ENCODE assay signal across 22 cellular contexts in the genomic region with DNA sequence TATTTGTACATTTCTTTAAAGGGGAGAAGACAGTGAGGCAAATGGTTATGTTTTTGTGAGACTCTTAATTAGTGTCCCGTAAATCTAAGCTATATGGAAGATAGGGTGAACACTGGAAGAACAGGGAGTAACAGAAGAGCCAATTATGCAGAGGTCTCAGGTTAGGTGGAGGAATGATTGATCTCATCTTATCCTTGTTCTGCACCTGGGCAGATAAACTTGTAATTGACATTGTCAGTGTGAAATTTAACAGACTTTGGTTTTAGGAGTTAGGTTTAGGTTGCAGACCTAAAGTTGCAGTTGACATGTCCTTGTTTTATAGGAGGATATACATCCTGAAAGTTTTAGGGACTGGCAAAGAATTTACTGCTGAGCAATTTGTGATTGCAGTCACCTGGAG. TPM values are rescaled to one million over a fixed set of nuclear protein-coding genes. Genes with fewer than 3 reads are reported as not detected.
DNase-seq lines count a peak whose midpoint lies in the region; ATAC-seq, FAIRE-seq and TF ChIP-seq lines count a peak whose summit lies in the region.
"Had no signal": no experiment of that assay in that cellular context is flagged by ENCODE, and none has a peak within 500 bp of the region (broad histone marks: within the 10 kb centered on the region; RNA-seq: fewer than 3 reads in every experiment).

No MANE protein-coding gene starts in this region.

- peak overlapping the region; percentile 70 for H3K27ac Mint-ChIP-seq in activated naive CD4-positive, alpha-beta T cell treated with anti-CD3 and anti-CD28 coated beads, Interleukin-2, amount 10 ng/mL, durations not matched to agents 7 days and 5 days
- peak overlapping the region; percentile 83 to 86 for H3K27ac Mint-ChIP-seq in T-cell
- no peak overlapping the region for H3K27ac Mint-ChIP-seq in astrocyte (ENCODE audit: unreplicated experiment)
- peak overlapping the region; percentile 21 for H3K27ac Mint-ChIP-seq in stimulated activated memory B cell treated with anti-CD40 and anti-IgM and Interleukin-4, amounts not matched to agents 10 μg/mL and 1 μg/mL and 100 μg/mL, for 72 hours
- H3K27ac Mint-ChIP-seq: activated B cell treated with CpG ODN at 0.5 μM for 24 hours, endodermal cell, nephron progenitor cell, progenitor cell of endocrine pancreas had no signal

- no peaks in the 10 kb centered on the region for H3K27me3 Mint-ChIP-seq in activated naive CD4-positive, alpha-beta T cell treated with anti-CD3 and anti-CD28 coated beads, Interleukin-2, amount 10 ng/mL, durations not matched to agents 7 days and 5 days
- H3K27me3 Mint-ChIP-seq in T-cell: no peaks in the 10 kb centered on the region
- H3K27me3 Mint-ChIP-seq in astrocyte (ENCODE audit: low read depth, unreplicated experiment): no peaks in the 10 kb centered on the region
- H3K27me3 Mint-ChIP-seq in stimulated activated memory B cell treated with anti-CD40 and anti-IgM and Interleukin-4, amounts not matched to agents 10 μg/mL and 1 μg/mL and 100 μg/mL, for 72 hours: no peaks in the 10 kb centered on the region
- H3K27me3 Mint-ChIP-seq: activated B cell treated with CpG ODN at 0.5 μM for 24 hours had no signal

- H3K36me3 Mint-ChIP-seq in activated naive CD4-positive, alpha-beta T cell treated with anti-CD3 and anti-CD28 coated beads, Interleukin-2, amount 10 ng/mL, durations not matched to agents 7 days and 5 days: peaks cover 27% of the 10 kb centered on the region
- H3K36me3 Mint-ChIP-seq in T-cell (peaks cover 2% of the 10 kb centered on the region), astrocyte (ENCODE audit: low read depth, unreplicated experiment) (peaks cover 5% of the 10 kb centered on the region)
- peaks cover 8% of the 10 kb centered on the region for H3K36me3 Mint-ChIP-seq in stimulated activated memory B cell treated with anti-CD40 and anti-IgM and Interleukin-4, amounts not matched to agents 10 μg/mL and 1 μg/mL and 100 μg/mL, for 72 hours

- CTCF ChIA-PET in activated naive CD4-positive, alpha-beta T cell treated with anti-CD3 and anti-CD28 coated beads, Interleukin-2, amount 10 ng/mL, durations not matched to agents 7 days and 5 days (lab: Charles Lee): interaction anchor here (1.0 to 10.0 kb wide), 4 partner anchors 10 to 97 kb away, joined by 5 to 106 read pairs (median 12); a partner anchor contains a TSS
- CTCF ChIA-PET in T-cell (lab: Charles Lee): interaction anchor here in 1 of 2 donors (1.1 kb wide), 1 partner anchor 97 kb away, joined by 3 read pairs; no protein-coding TSS in a partner anchor

- H3K27me3 ChIP-seq in astrocyte (ENCODE audit: insufficient read depth, low read length) (no peaks in the 10 kb centered on the region), MG63 (no peaks in the 10 kb centered on the region)

- FAIRE-seq in astrocyte (lab: Jason Lieb, UNC): no peak
- FAIRE-seq: colon had no signal

- H3K4me2 ChIP-seq in astrocyte (ENCODE audit: low read length): no peak overlapping the region
- H3K4me2 ChIP-seq: KMS-11, PC-9 had no signal

- no peak overlapping the region for H3K9ac ChIP-seq in astrocyte (ENCODE audit: low read length)
- H3K9ac ChIP-seq: KMS-11 had no signal

- no peaks in the 10 kb centered on the region for H3K9me3 ChIP-seq in astrocyte (ENCODE audit: insufficient read depth, low read depth, low read length)
- H3K9me3 ChIP-seq in MG63: no peaks in the 10 kb centered on the region
- H3K9me3 ChIP-seq: HAP-1 had no signal

- H3K4me1 ChIP-seq in astrocyte (ENCODE audit: insufficient read depth, low read length): peaks cover 53% of the 10 kb centered on the region

- H3K4me3 ChIP-seq in astrocyte (ENCODE audit: insufficient read depth, low read depth, low read length) (no peak overlapping the region), MG63 (no peak overlapping the region)
- H3K4me3 ChIP-seq: HAP-1, PC-9 had no signal

- no peak for TF ChIP-seq CTCF in astrocyte (IDR thresholded peaks at IDR 0.05; ENCODE audit: insufficient read depth, low read depth, low read length)

- H2AFZ ChIP-seq in astrocyte (ENCODE audit: low read depth, low read length): no peak overlapping the region
- H2AFZ ChIP-seq: PC-9 had no signal

- H3K36me3 ChIP-seq in astrocyte (ENCODE audit: insufficient read depth, low read length) (no peaks in the 10 kb centered on the region), MG63 (peaks cover 4% of the 10 kb centered on the region)
- H3K36me3 ChIP-seq: HAP-1 had no signal

- no peak overlapping the region for H3K27ac ChIP-seq in astrocyte (ENCODE audit: low read depth, low read length)
- H3K27ac ChIP-seq: KMS-11, PC-9 had no signal

- ATAC-seq in T-cell (replicated peaks in 1 of 4) (no peak), left cardiac atrium (no peak), Right ventricle myocardium inferior (no peak)
- ATAC-seq in stimulated activated memory B cell treated with anti-CD40 and anti-IgM and Interleukin-4, amounts not matched to agents 10 μg/mL and 1 μg/mL and 100 μg/mL, for 72 hours: no peak

- H3K79me2 ChIP-seq in astrocyte (ENCODE audit: insufficient read depth, low read length): peaks cover 27% of the 10 kb centered on the region

- POLR2A ChIA-PET in T-cell (lab: Charles Lee): interaction anchor here in 1 of 2 donors (0.7 kb wide), 2 partner anchors 20 to 1998 kb away, joined by 3 to 4 read pairs; no protein-coding TSS in a partner anchor

- H4K20me1 ChIP-seq in astrocyte (ENCODE audit: insufficient read depth, low read length): peaks cover 11% of the 10 kb centered on the region

- H3K4me3 Mint-ChIP-seq in activated naive CD4-positive, alpha-beta T cell treated with anti-CD3 and anti-CD28 coated beads, Interleukin-2, amount 10 ng/mL, durations not matched to agents 7 days and 5 days: no peak overlapping the region
- peak overlapping the region in 1 of 3 donors; percentile 97 for H3K4me3 Mint-ChIP-seq in T-cell
- peak overlapping the region; percentile 50 for H3K4me3 Mint-ChIP-seq in astrocyte (ENCODE audit: unreplicated experiment)
- H3K4me3 Mint-ChIP-seq in stimulated activated memory B cell treated with anti-CD40 and anti-IgM and Interleukin-4, amounts not matched to agents 10 μg/mL and 1 μg/mL and 100 μg/mL, for 72 hours: no peak overlapping the region
- H3K4me3 Mint-ChIP-seq: activated B cell treated with CpG ODN at 0.5 μM for 24 hours, endodermal cell, nephron progenitor cell had no signal

- H3K9me3 Mint-ChIP-seq in activated naive CD4-positive, alpha-beta T cell treated with anti-CD3 and anti-CD28 coated beads, Interleukin-2, amount 10 ng/mL, durations not matched to agents 7 days and 5 days: no peaks in the 10 kb centered on the region
- H3K9me3 Mint-ChIP-seq in T-cell: no peaks in the 10 kb centered on the region
- H3K9me3 Mint-ChIP-seq in astrocyte (ENCODE audit: unreplicated experiment): peaks cover 7% of the 10 kb centered on the region
- no peaks in the 10 kb centered on the region for H3K9me3 Mint-ChIP-seq in stimulated activated memory B cell treated with anti-CD40 and anti-IgM and Interleukin-4, amounts not matched to agents 10 μg/mL and 1 μg/mL and 100 μg/mL, for 72 hours
- H3K9me3 Mint-ChIP-seq: activated B cell treated with CpG ODN at 0.5 μM for 24 hours had no signal

- intact Hi-C loops in left cardiac atrium (cut with DNase I) (loop anchor here in 1 of 2 donors (5.0 kb wide), 1 partner anchor 35 kb away; a partner anchor contains a TSS), Right ventricle myocardium inferior (cut with DNase I) (no loop called here)

- H3K4me1 Mint-ChIP-seq in activated naive CD4-positive, alpha-beta T cell treated with anti-CD3 and anti-CD28 coated beads, Interleukin-2, amount 10 ng/mL, durations not matched to agents 7 days and 5 days: peaks cover 76% of the 10 kb centered on the region
- H3K4me1 Mint-ChIP-seq in T-cell: peaks cover 76 to 82% (median 79%) of the 10 kb centered on the region in 3 donors
- peaks cover 24% of the 10 kb centered on the region for H3K4me1 Mint-ChIP-seq in astrocyte (ENCODE audit: low read depth, unreplicated experiment)
- H3K4me1 Mint-ChIP-seq in stimulated activated memory B cell treated with anti-CD40 and anti-IgM and Interleukin-4, amounts not matched to agents 10 μg/mL and 1 μg/mL and 100 μg/mL, for 72 hours: peaks cover 81% of the 10 kb centered on the region

- no peak for DNase-seq in activated naive CD4-positive, alpha-beta T cell treated with anti-CD3 and anti-CD28 coated beads, Interleukin-2, amount 10 ng/mL, durations not matched to agents 7 days and 5 days
- DNase-seq in activated naive CD4-positive, alpha-beta T cell (lab: John Stamatoyannopoulos, UW): no peak
- no peak for DNase-seq in T-cell
- no peak for DNase-seq in astrocyte (ENCODE audit: low read depth)
- no peak for DNase-seq in MG63
- DNase-seq in left cardiac atrium: no peak
- DNase-seq in Right ventricle myocardium inferior (ENCODE audit: missing footprints): no peak
- DNase-seq: activated B cell treated with CpG ODN at 0.5 μM for 24 hours; COR-L47; endodermal cell; NCI-H1694 treated with DMSO at 0.1 percent for 48 hours; NCI-H2227 treated with DMSO at 0.1 percent for 48 hours; NCI-H774; nephron progenitor cell; PC-9; stimulated activated naive CD4-positive, alpha-beta T cell; trophoblast cell had no signal

RNA-seq across cellular contexts. Expression of a gene that starts 3.1 kb away (rescaled TPM):
- total RNA-seq in T-cell: 10 to 100 TPM; 49.8 to 99.9 (median 88.3) TPM
- 103 and 105 TPM in 2 replicates for total RNA-seq in astrocyte
- total RNA-seq in MG63 (2014; rRNA removed; shearing (Covaris generic); ENCODE audit: low replicate concordance): 37.4 and 100 TPM in 2 replicates
- total RNA-seq in left cardiac atrium: 10 to 100 TPM; 45.9 to 51.7 TPM
- 120 TPM for total RNA-seq in Right ventricle myocardium inferior

RNA-seq across cellular contexts. Expression of a gene that starts 3.5 kb away (rescaled TPM):
- total RNA-seq in T-cell (10 to 100 TPM; 63.4 to 78.1 (median 73.4) TPM), astrocyte (8.9 and 9.1 TPM in 2 replicates), left cardiac atrium (10 to 100 TPM; 11.8 to 17.4 TPM), Right ventricle myocardium inferior (8.7 TPM)
- 7.9 and 16.2 TPM in 2 replicates for total RNA-seq in MG63 (2014; rRNA removed; shearing (Covaris generic); ENCODE audit: low replicate concordance)

RNA-seq across cellular contexts. Expression of a gene that starts 16.6 kb away (rescaled TPM):
- total RNA-seq in T-cell (1 to 10 TPM in 3 of 5 donors, under 1 TPM in 1, not detected in 1; 0.54 to 2.9 (median 2.1) TPM), astrocyte (0.25 and 0.36 TPM in 2 replicates), left cardiac atrium (under 1 TPM in 1 of 2 donors, not detected in 1; 0.29 TPM), Right ventricle myocardium inferior (0.38 TPM)
- not detected in 2 replicates for total RNA-seq in MG63 (2014; rRNA removed; shearing (Covaris generic); ENCODE audit: low replicate concordance)
- total RNA-seq: progenitor cell of endocrine pancreas had no signal

RNA-seq across cellular contexts. Expression of a gene that starts 36.4 kb away (rescaled TPM):
- total RNA-seq in T-cell (100 to 1,000 TPM; 119 to 159 (median 154) TPM), astrocyte (57.4 and 59.7 TPM in 2 replicates), left cardiac atrium (10 to 100 TPM; 57.6 to 65.5 TPM), Right ventricle myocardium inferior (62.3 TPM)
- 27.6 and 40.0 TPM in 2 replicates for total RNA-seq in MG63 (2014; rRNA removed; shearing (Covaris generic); ENCODE audit: low replicate concordance)

RNA-seq across cellular contexts. Expression of a gene that starts 44.1 kb away (rescaled TPM):
- 10 to 100 TPM; 12.2 to 32.7 (median 27.1) TPM for total RNA-seq in T-cell
- total RNA-seq in astrocyte: 51.4 and 56.3 TPM in 2 replicates
- 33.7 and 34.0 TPM in 2 replicates for total RNA-seq in MG63 (2014; rRNA removed; shearing (Covaris generic); ENCODE audit: low replicate concordance)
- 100 to 1,000 TPM; 133 to 147 TPM for total RNA-seq in left cardiac atrium
- total RNA-seq in Right ventricle myocardium inferior: 186 TPM
